Comparison of ENCODE assay signal across 1 cellular context in the genomic region with DNA sequence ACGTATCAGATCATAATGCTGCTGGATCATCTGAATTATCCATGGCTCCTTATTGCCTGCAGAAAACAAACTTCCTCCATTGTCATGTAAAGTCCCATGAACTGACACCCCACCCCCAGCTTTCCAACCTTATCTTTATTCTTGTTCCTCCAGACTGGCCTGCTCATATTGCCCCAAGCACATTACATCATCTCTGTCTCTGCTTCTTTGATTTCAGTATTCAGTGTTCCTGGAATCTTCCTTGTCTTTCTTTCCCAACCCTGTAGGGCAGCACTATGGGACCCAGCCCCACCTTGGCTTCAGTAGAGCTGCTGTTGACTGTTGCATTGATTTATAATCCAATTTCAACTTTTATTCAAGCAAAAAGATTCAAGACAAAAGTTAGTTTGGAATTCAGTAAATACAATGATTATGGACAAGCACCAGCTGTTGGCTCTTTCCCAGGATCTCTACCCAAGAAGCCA.
TF ChIP-seq lines count a peak whose summit lies in the region.

No MANE protein-coding gene starts in this region.

TF ChIP-seq in HEK293, 187 proteins besides CTCF, POLR2A, EP300 and RAD21 (continued from another document):
- TF ChIP-seq, protein P1, sequence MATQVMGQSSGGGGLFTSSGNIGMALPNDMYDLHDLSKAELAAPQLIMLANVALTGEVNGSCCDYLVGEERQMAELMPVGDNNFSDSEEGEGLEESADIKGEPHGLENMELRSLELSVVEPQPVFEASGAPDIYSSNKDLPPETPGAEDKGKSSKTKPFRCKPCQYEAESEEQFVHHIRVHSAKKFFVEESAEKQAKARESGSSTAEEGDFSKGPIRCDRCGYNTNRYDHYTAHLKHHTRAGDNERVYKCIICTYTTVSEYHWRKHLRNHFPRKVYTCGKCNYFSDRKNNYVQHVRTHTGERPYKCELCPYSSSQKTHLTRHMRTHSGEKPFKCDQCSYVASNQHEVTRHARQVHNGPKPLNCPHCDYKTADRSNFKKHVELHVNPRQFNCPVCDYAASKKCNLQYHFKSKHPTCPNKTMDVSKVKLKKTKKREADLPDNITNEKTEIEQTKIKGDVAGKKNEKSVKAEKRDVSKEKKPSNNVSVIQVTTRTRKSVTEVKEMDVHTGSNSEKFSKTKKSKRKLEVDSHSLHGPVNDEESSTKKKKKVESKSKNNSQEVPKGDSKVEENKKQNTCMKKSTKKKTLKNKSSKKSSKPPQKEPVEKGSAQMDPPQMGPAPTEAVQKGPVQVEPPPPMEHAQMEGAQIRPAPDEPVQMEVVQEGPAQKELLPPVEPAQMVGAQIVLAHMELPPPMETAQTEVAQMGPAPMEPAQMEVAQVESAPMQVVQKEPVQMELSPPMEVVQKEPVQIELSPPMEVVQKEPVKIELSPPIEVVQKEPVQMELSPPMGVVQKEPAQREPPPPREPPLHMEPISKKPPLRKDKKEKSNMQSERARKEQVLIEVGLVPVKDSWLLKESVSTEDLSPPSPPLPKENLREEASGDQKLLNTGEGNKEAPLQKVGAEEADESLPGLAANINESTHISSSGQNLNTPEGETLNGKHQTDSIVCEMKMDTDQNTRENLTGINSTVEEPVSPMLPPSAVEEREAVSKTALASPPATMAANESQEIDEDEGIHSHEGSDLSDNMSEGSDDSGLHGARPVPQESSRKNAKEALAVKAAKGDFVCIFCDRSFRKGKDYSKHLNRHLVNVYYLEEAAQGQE (tag by site-specific recombination; IDR thresholded peaks at IDR 0.05), result 0 out of 2 replicates have a peak, but pooled peaks have one; percentile 7
- TF ChIP-seq ZNF324 (tag by site-specific recombination; IDR thresholded peaks at IDR 0.05), result peak; percentile 61; the same call in 1 of the 2 replicates
- no peak for TF ChIP-seq ZNF433 (tag by site-specific recombination; IDR thresholded peaks at IDR 0.05; ENCODE audit: low read depth)
- TF ChIP-seq ZNF664 (tag by site-specific recombination; IDR thresholded peaks at IDR 0.05), result no peak
- TF ChIP-seq, protein P2, sequence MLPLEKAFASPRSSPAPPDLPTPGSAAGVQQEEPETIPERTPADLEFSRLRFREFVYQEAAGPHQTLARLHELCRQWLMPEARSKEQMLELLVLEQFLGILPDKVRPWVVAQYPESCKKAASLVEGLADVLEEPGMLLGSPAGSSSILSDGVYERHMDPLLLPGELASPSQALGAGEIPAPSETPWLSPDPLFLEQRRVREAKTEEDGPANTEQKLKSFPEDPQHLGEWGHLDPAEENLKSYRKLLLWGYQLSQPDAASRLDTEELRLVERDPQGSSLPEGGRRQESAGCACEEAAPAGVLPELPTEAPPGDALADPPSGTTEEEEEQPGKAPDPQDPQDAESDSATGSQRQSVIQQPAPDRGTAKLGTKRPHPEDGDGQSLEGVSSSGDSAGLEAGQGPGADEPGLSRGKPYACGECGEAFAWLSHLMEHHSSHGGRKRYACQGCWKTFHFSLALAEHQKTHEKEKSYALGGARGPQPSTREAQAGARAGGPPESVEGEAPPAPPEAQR (tag by site-specific recombination; IDR thresholded peaks at IDR 0.05), result no peak
- TF ChIP-seq ZNF335 (tag by site-specific recombination; conservative IDR thresholded peaks at IDR 0.05), result peak; percentile 55; the same call in 1 of the 2 replicates
- peak; percentile 77 for TF ChIP-seq ZXDB (tag by site-specific recombination; IDR thresholded peaks at IDR 0.05)
- TF ChIP-seq ZNF366 (tag by site-specific recombination; conservative IDR thresholded peaks at IDR 0.05), result peak; percentile 52; the same call in 1 of the 2 replicates
- TF ChIP-seq KLF10 (tag by site-specific recombination; IDR thresholded peaks at IDR 0.05), result 0 out of 2 replicates have a peak, but pooled peaks have one; percentile 34
- no peak for TF ChIP-seq ZBTB8A (tag by site-specific recombination; IDR thresholded peaks at IDR 0.05)
- TF ChIP-seq ZNF292 (tag by site-specific recombination; IDR thresholded peaks at IDR 0.05; ENCODE audit: borderline replicate concordance, low read depth), result no peak
- TF ChIP-seq ZNF785 (tag by site-specific recombination; IDR thresholded peaks at IDR 0.05), result no peak
- 0 out of 2 replicates have a peak, but pooled peaks have one; percentile 26 for TF ChIP-seq OSR2 (tag by site-specific recombination; IDR thresholded peaks at IDR 0.05)
- TF ChIP-seq, protein P3, sequence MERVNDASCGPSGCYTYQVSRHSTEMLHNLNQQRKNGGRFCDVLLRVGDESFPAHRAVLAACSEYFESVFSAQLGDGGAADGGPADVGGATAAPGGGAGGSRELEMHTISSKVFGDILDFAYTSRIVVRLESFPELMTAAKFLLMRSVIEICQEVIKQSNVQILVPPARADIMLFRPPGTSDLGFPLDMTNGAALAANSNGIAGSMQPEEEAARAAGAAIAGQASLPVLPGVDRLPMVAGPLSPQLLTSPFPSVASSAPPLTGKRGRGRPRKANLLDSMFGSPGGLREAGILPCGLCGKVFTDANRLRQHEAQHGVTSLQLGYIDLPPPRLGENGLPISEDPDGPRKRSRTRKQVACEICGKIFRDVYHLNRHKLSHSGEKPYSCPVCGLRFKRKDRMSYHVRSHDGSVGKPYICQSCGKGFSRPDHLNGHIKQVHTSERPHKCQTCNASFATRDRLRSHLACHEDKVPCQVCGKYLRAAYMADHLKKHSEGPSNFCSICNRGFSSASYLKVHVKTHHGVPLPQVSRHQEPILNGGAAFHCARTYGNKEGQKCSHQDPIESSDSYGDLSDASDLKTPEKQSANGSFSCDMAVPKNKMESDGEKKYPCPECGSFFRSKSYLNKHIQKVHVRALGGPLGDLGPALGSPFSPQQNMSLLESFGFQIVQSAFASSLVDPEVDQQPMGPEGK (tag by site-specific recombination; IDR thresholded peaks at IDR 0.05), result peak; percentile 49; the same call in 1 of the 2 replicates
- TF ChIP-seq ZNF776 (tag by site-specific recombination; IDR thresholded peaks at IDR 0.05; ENCODE audit: borderline replicate concordance), result no peak
- TF ChIP-seq, protein P4, sequence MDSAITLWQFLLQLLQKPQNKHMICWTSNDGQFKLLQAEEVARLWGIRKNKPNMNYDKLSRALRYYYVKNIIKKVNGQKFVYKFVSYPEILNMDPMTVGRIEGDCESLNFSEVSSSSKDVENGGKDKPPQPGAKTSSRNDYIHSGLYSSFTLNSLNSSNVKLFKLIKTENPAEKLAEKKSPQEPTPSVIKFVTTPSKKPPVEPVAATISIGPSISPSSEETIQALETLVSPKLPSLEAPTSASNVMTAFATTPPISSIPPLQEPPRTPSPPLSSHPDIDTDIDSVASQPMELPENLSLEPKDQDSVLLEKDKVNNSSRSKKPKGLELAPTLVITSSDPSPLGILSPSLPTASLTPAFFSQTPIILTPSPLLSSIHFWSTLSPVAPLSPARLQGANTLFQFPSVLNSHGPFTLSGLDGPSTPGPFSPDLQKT (IDR thresholded peaks at IDR 0.05; ENCODE audit: borderline replicate concordance, low read depth, low read length), result no peak
- TF ChIP-seq ZNF560 (tag by site-specific recombination; IDR thresholded peaks at IDR 0.05; ENCODE audit: borderline replicate concordance), result no peak
- TF ChIP-seq ZFP69B (tag by site-specific recombination; IDR thresholded peaks at IDR 0.05), result peak; percentile 53
- peak; percentile 81 for TF ChIP-seq ZNF629 (tag by site-specific recombination; IDR thresholded peaks at IDR 0.05)
- TF ChIP-seq ZNF274 (IDR thresholded peaks at IDR 0.05; ENCODE audit: low read length), result no peak
- TF ChIP-seq ZNF274 (tag by site-specific recombination; IDR thresholded peaks at IDR 0.05; ENCODE audit: borderline replicate concordance), result no peak
- TF ChIP-seq MYNN (tag by site-specific recombination; IDR thresholded peaks at IDR 0.05; ENCODE audit: borderline replicate concordance), result no peak
- TF ChIP-seq, protein P5, sequence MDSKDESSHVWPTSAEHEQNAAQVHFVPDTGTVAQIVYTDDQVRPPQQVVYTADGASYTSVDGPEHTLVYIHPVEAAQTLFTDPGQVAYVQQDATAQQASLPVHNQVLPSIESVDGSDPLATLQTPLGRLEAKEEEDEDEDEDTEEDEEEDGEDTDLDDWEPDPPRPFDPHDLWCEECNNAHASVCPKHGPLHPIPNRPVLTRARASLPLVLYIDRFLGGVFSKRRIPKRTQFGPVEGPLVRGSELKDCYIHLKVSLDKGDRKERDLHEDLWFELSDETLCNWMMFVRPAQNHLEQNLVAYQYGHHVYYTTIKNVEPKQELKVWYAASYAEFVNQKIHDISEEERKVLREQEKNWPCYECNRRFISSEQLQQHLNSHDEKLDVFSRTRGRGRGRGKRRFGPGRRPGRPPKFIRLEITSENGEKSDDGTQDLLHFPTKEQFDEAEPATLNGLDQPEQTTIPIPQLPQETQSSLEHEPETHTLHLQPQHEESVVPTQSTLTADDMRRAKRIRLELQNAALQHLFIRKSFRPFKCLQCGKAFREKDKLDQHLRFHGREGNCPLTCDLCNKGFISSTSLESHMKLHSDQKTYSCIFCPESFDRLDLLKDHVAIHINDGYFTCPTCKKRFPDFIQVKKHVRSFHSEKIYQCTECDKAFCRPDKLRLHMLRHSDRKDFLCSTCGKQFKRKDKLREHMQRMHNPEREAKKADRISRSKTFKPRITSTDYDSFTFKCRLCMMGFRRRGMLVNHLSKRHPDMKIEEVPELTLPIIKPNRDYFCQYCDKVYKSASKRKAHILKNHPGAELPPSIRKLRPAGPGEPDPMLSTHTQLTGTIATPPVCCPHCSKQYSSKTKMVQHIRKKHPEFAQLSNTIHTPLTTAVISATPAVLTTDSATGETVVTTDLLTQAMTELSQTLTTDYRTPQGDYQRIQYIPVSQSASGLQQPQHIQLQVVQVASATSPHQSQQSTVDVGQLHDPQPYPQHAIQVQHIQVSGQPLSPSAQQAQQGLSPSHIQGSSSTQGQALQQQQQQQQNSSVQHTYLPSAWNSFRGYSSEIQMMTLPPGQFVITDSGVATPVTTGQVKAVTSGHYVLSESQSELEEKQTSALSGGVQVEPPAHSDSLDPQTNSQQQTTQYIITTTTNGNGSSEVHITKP (tag by site-specific recombination; IDR thresholded peaks at IDR 0.05), result peak; percentile 59
- no peak for TF ChIP-seq ZNF585B (tag by site-specific recombination; IDR thresholded peaks at IDR 0.05)
- TF ChIP-seq KLF8 (tag by site-specific recombination; IDR thresholded peaks at IDR 0.05), result peak; percentile 79; the same call in 1 of the 2 replicates
- no peak for TF ChIP-seq ZNF138 (tag by site-specific recombination; IDR thresholded peaks at IDR 0.05; ENCODE audit: borderline replicate concordance)
- TF ChIP-seq GLI2 (tag by site-specific recombination; IDR thresholded peaks at IDR 0.05; ENCODE audit: borderline replicate concordance, low read depth), result no peak
- TF ChIP-seq HOXA7 (CRISPR knock-in tag; IDR thresholded peaks at IDR 0.05; ENCODE audit: borderline replicate concordance), result no peak
- no peak for TF ChIP-seq ZNF548 (tag by site-specific recombination; IDR thresholded peaks at IDR 0.05)
- no peak for TF ChIP-seq ZNF223 (tag by site-specific recombination; IDR thresholded peaks at IDR 0.05)
- TF ChIP-seq PRDM1 (tag by site-specific recombination; IDR thresholded peaks at IDR 0.05), result no peak
- TF ChIP-seq ZNF600 (tag by site-specific recombination; IDR thresholded peaks at IDR 0.05), result peak; percentile 70
- TF ChIP-seq, protein P6, sequence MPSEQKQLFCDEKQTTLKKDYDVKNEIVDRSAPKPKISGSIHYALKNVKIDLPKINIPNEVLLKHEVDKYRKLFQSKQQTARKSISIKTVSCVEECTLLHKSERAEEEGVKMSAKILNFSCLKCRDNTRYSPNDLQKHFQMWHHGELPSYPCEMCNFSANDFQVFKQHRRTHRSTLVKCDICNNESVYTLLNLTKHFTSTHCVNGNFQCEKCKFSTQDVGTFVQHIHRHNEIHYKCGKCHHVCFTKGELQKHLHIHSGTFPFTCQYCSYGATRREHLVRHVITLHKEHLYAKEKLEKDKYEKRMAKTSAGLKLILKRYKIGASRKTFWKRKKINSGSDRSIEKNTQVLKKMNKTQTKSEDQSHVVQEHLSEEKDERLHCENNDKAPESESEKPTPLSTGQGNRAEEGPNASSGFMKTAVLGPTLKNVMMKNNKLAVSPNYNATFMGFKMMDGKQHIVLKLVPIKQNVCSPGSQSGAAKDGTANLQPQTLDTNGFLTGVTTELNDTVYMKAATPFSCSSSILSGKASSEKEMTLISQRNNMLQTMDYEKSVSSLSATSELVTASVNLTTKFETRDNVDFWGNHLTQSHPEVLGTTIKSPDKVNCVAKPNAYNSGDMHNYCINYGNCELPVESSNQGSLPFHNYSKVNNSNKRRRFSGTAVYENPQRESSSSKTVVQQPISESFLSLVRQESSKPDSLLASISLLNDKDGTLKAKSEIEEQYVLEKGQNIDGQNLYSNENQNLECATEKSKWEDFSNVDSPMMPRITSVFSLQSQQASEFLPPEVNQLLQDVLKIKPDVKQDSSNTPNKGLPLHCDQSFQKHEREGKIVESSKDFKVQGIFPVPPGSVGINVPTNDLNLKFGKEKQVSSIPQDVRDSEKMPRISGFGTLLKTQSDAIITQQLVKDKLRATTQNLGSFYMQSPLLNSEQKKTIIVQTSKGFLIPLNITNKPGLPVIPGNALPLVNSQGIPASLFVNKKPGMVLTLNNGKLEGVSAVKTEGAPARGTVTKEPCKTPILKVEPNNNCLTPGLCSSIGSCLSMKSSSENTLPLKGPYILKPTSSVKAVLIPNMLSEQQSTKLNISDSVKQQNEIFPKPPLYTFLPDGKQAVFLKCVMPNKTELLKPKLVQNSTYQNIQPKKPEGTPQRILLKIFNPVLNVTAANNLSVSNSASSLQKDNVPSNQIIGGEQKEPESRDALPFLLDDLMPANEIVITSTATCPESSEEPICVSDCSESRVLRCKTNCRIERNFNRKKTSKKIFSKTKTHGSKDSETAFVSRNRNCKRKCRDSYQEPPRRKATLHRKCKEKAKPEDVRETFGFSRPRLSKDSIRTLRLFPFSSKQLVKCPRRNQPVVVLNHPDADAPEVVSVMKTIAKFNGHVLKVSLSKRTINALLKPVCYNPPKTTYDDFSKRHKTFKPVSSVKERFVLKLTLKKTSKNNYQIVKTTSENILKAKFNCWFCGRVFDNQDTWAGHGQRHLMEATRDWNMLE (tag by site-specific recombination; conservative IDR thresholded peaks at IDR 0.05; ENCODE audit: low read depth), result peak; percentile 34; the same call in 1 of the 2 replicates
- TF ChIP-seq, protein P7, sequence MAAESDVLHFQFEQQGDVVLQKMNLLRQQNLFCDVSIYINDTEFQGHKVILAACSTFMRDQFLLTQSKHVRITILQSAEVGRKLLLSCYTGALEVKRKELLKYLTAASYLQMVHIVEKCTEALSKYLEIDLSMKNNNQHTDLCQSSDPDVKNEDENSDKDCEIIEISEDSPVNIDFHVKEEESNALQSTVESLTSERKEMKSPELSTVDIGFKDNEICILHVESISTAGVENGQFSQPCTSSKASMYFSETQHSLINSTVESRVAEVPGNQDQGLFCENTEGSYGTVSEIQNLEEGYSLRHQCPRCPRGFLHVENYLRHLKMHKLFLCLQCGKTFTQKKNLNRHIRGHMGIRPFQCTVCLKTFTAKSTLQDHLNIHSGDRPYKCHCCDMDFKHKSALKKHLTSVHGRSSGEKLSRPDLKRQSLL (tag by site-specific recombination; IDR thresholded peaks at IDR 0.05), result no peak
- no peak for TF ChIP-seq ZNF426 (tag by site-specific recombination; IDR thresholded peaks at IDR 0.05)
- TF ChIP-seq, protein P8, sequence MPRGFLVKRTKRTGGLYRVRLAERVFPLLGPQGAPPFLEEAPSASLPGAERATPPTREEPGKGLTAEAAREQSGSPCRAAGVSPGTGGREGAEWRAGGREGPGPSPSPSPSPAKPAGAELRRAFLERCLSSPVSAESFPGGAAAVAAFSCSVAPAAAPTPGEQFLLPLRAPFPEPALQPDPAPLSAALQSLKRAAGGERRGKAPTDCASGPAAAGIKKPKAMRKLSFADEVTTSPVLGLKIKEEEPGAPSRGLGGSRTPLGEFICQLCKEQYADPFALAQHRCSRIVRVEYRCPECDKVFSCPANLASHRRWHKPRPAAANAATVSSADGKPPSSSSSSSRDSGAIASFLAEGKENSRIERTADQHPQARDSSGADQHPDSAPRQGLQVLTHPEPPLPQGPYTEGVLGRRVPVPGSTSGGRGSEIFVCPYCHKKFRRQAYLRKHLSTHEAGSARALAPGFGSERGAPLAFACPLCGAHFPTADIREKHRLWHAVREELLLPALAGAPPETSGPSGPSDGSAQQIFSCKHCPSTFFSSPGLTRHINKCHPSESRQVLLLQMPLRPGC (tag by site-specific recombination; IDR thresholded peaks at IDR 0.05), result peak; percentile 66; the same call in 1 of the 2 replicates
- TF ChIP-seq ZNF239 (tag by site-specific recombination; IDR thresholded peaks at IDR 0.05), result no peak
